24 cellular contexts compared by ENCODE assay signal in the genomic region with DNA sequence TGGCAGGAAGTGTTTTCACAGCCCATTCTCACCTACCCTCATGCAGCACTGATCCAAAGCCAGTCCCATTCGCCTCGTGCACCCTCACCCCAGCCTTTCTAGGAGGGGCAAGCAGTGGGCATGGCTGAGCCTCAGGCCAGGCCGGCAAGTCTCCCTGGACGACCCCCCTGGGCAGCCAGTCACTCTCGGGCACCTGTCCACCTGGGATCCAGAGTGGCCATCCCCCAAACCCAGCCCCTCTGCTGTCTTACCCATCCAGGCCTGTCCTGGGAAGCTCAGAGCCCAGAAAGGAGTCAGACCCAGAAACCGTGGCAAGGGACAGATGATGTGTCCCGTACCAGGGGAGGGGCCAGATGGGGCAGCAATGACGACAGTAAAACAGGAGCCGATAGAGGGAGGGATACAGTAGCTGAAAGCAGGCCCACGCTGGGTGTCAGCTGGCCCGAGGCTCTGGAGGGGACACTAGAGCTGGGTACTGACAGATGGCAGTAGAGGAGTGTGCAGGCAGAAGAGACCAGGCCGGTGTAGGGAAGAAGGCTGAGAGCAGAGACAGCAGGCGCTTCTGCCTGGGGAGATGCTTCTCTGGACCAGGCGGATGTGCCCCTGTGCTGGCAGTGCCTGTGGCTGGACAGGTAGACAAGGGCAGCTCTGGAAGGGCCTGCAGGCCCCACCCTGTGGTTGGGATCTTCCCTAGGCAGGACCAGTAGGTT. TPM values are rescaled to one million over a fixed set of nuclear protein-coding genes. Genes with fewer than 3 reads are reported as not detected.
A peak's percentile ranks its signal among the peaks of the same experiment; 100 is the strongest.
DNase-seq lines count a peak whose midpoint lies in the region; TF ChIP-seq lines count a peak whose summit lies in the region.
"Had no signal": no experiment of that assay in that cellular context is flagged by ENCODE, and none has a peak within 500 bp of the region (broad histone marks: within the 10 kb centered on the region; RNA-seq: fewer than 3 reads in every experiment).

No MANE protein-coding gene starts in this region.

- H3K36me3 Mint-ChIP-seq in activated CD4-positive, alpha-beta memory T cell treated with anti-CD3 and anti-CD28 coated beads, Interleukin-2, amount 10 ng/mL, durations not matched to agents 7 days and 5 days (ENCODE audit: low read depth), result peaks cover 58% of the 10 kb centered on the region
- peaks cover 30% of the 10 kb centered on the region for H3K36me3 Mint-ChIP-seq in activated CD4-positive, alpha-beta memory T cell treated with anti-CD3 and anti-CD28 coated beads for 36 hours
- H3K36me3 Mint-ChIP-seq in activated naive CD8-positive, alpha-beta T cell treated with anti-CD3 and anti-CD28 coated beads for 36 hours, result peaks cover 3% of the 10 kb centered on the region
- peaks cover 3% of the 10 kb centered on the region for H3K36me3 Mint-ChIP-seq in neural crest cell (ENCODE audit: low read depth)

- CTCF ChIA-PET in activated CD4-positive, alpha-beta memory T cell treated with anti-CD3 and anti-CD28 coated beads, Interleukin-2, amount 10 ng/mL, durations not matched to agents 7 days and 5 days (lab: Charles Lee), result interaction anchor here (1.4 to 5.1 kb wide), 4 partner anchors 10 to 42 kb away, joined by 3 to 35 read pairs (median 16); no protein-coding TSS in a partner anchor
- CTCF ChIA-PET in activated CD4-positive, alpha-beta memory T cell treated with anti-CD3 and anti-CD28 coated beads for 36 hours (lab: Charles Lee), result interaction anchor here (0.6 to 2.3 kb wide), 4 partner anchors 24 to 258 kb away, joined by 3 to 10 read pairs (median 3); a partner anchor contains a TSS

- H3K4me3 Mint-ChIP-seq in activated CD4-positive, alpha-beta memory T cell treated with anti-CD3 and anti-CD28 coated beads, Interleukin-2, amount 10 ng/mL, durations not matched to agents 7 days and 5 days, result no peak overlapping the region
- no peak overlapping the region for H3K4me3 Mint-ChIP-seq in activated CD4-positive, alpha-beta memory T cell treated with anti-CD3 and anti-CD28 coated beads for 36 hours
- no peak overlapping the region for H3K4me3 Mint-ChIP-seq in activated naive CD8-positive, alpha-beta T cell treated with anti-CD3 and anti-CD28 coated beads for 36 hours
- H3K4me3 Mint-ChIP-seq in neural crest cell, result peak overlapping the region; percentile 19
- H3K4me3 Mint-ChIP-seq: neural progenitor cell had no signal

- POLR2A ChIA-PET in activated CD4-positive, alpha-beta memory T cell treated with anti-CD3 and anti-CD28 coated beads, Interleukin-2, amount 10 ng/mL, durations not matched to agents 7 days and 5 days (lab: Charles Lee), result no interaction called here
- POLR2A ChIA-PET in activated CD4-positive, alpha-beta memory T cell treated with anti-CD3 and anti-CD28 coated beads for 36 hours (lab: Charles Lee), result interaction anchor here (0.7 kb wide), 1 partner anchor 257 kb away, joined by 3 read pairs; no protein-coding TSS in a partner anchor

- intact Hi-C loops in activated CD4-positive, alpha-beta memory T cell treated with anti-CD3 and anti-CD28 coated beads for 36 hours (cut with micrococcal nuclease), result no loop called here

- in situ Hi-C loops in G401 (cut with HindIII; ENCODE audit: low sequenced_read_pairs), result no loop called here

- H3K9me3 Mint-ChIP-seq in activated CD4-positive, alpha-beta memory T cell treated with anti-CD3 and anti-CD28 coated beads, Interleukin-2, amount 10 ng/mL, durations not matched to agents 7 days and 5 days, result no peaks in the 10 kb centered on the region
- H3K9me3 Mint-ChIP-seq in activated CD4-positive, alpha-beta memory T cell treated with anti-CD3 and anti-CD28 coated beads for 36 hours, result no peaks in the 10 kb centered on the region
- H3K9me3 Mint-ChIP-seq in activated naive CD8-positive, alpha-beta T cell treated with anti-CD3 and anti-CD28 coated beads for 36 hours, result no peaks in the 10 kb centered on the region
- H3K9me3 Mint-ChIP-seq in neural crest cell, result no peaks in the 10 kb centered on the region
- H3K9me3 Mint-ChIP-seq: neural progenitor cell had no signal

- peak overlapping the region; percentile 6 for H3K27ac Mint-ChIP-seq in activated CD4-positive, alpha-beta memory T cell treated with anti-CD3 and anti-CD28 coated beads, Interleukin-2, amount 10 ng/mL, durations not matched to agents 7 days and 5 days
- H3K27ac Mint-ChIP-seq in activated CD4-positive, alpha-beta memory T cell treated with anti-CD3 and anti-CD28 coated beads for 36 hours, result no peak overlapping the region
- peak overlapping the region; percentile 11 for H3K27ac Mint-ChIP-seq in activated naive CD8-positive, alpha-beta T cell treated with anti-CD3 and anti-CD28 coated beads for 36 hours
- H3K27ac Mint-ChIP-seq in neural crest cell (ENCODE audit: unreplicated experiment), result no peak overlapping the region
- H3K27ac Mint-ChIP-seq: neural progenitor cell, progenitor cell of endocrine pancreas had no signal

- no peaks in the 10 kb centered on the region for H3K27me3 Mint-ChIP-seq in activated CD4-positive, alpha-beta memory T cell treated with anti-CD3 and anti-CD28 coated beads, Interleukin-2, amount 10 ng/mL, durations not matched to agents 7 days and 5 days
- H3K27me3 Mint-ChIP-seq in activated CD4-positive, alpha-beta memory T cell treated with anti-CD3 and anti-CD28 coated beads for 36 hours, result no peaks in the 10 kb centered on the region
- no peaks in the 10 kb centered on the region for H3K27me3 Mint-ChIP-seq in activated naive CD8-positive, alpha-beta T cell treated with anti-CD3 and anti-CD28 coated beads for 36 hours
- H3K27me3 Mint-ChIP-seq in neural crest cell (ENCODE audit: low read depth), result no peaks in the 10 kb centered on the region
- H3K27me3 Mint-ChIP-seq: progenitor cell of endocrine pancreas had no signal

- H3K4me1 Mint-ChIP-seq in activated CD4-positive, alpha-beta memory T cell treated with anti-CD3 and anti-CD28 coated beads, Interleukin-2, amount 10 ng/mL, durations not matched to agents 7 days and 5 days, result peaks cover 35% of the 10 kb centered on the region
- H3K4me1 Mint-ChIP-seq in activated CD4-positive, alpha-beta memory T cell treated with anti-CD3 and anti-CD28 coated beads for 36 hours (ENCODE audit: low read depth), result peaks cover 28% of the 10 kb centered on the region
- peaks cover 23% of the 10 kb centered on the region for H3K4me1 Mint-ChIP-seq in activated naive CD8-positive, alpha-beta T cell treated with anti-CD3 and anti-CD28 coated beads for 36 hours
- peaks cover 15% of the 10 kb centered on the region for H3K4me1 Mint-ChIP-seq in neural crest cell

- DNase-seq in activated CD4-positive, alpha-beta memory T cell treated with anti-CD3 and anti-CD28 coated beads, Interleukin-2, amount 10 ng/mL, durations not matched to agents 7 days and 5 days, result no peak
- DNase-seq in activated CD4-positive, alpha-beta memory T cell treated with anti-CD3 and anti-CD28 coated beads for 36 hours, result no peak
- DNase-seq in G401 (ENCODE audit: low spot score) (peak; percentile 67), neural crest cell (ENCODE audit: low read depth, low spot score) (no peak), glomerular visceral epithelial cell (ENCODE audit: extremely low spot score) (no peak), activated gamma-delta T cell treated with Interleukin-2 at 50 U/mL for 16 hours (no peak), HK-2 (ENCODE audit: unreplicated experiment) (no peak)
- DNase-seq in activated naive CD8-positive, alpha-beta T cell treated with anti-CD3 and anti-CD28 coated beads for 36 hours, result no peak
- DNase-seq: activated naive CD4-positive, alpha-beta T cell; AML-193; aorta; DND-41; NCI-H69; sigmoid colon; stimulated activated CD4-positive, alpha-beta T cell treated with anti-CD3 and anti-CD28 coated beads, Interleukin-15, amount 100 ng/mL, for 24 hours; upper lobe of right lung had no signal

- TF ChIP-seq CTCF in neural crest cell (conservative IDR thresholded peaks at IDR 0.05), result no peak

RNA-seq across cellular contexts. Expression of a gene that starts 5.8 kb away (rescaled TPM):
- total RNA-seq in activated CD4-positive, alpha-beta memory T cell treated with anti-CD3 and anti-CD28 coated beads, Interleukin-2, amount 10 ng/mL, durations not matched to agents 7 days and 5 days, result 100 to 1,000 TPM; 111 TPM
- total RNA-seq in activated CD4-positive, alpha-beta memory T cell treated with anti-CD3 and anti-CD28 coated beads for 36 hours, result 10 to 100 TPM; 64.6 to 65.9 TPM
- total RNA-seq in G401 (2014; rRNA removed; shearing (Covaris generic)), result 55.1 and 62.1 TPM in 2 replicates
- 10 to 100 TPM; 55.1 to 60.5 TPM for total RNA-seq in activated naive CD8-positive, alpha-beta T cell treated with anti-CD3 and anti-CD28 coated beads for 36 hours
- total RNA-seq in neural crest cell, result 89.2 and 91.6 TPM in 2 replicates

RNA-seq across cellular contexts. Expression of a gene that starts 31.0 kb away (rescaled TPM):
- under 1 TPM; 0.43 to 0.83 TPM for total RNA-seq in activated CD4-positive, alpha-beta memory T cell treated with anti-CD3 and anti-CD28 coated beads, Interleukin-2, amount 10 ng/mL, durations not matched to agents 7 days and 5 days
- total RNA-seq in activated CD4-positive, alpha-beta memory T cell treated with anti-CD3 and anti-CD28 coated beads for 36 hours, result under 1 TPM; 0.36 to 0.45 TPM
- not detected in 2 replicates for total RNA-seq in G401 (2014; rRNA removed; shearing (Covaris generic))
- total RNA-seq in activated naive CD8-positive, alpha-beta T cell treated with anti-CD3 and anti-CD28 coated beads for 36 hours, result not detected
- 0.54 and 0.75 TPM in 2 replicates for total RNA-seq in neural crest cell
- total RNA-seq: cardiac muscle cell, dermis microvascular lymphatic vessel endothelial cell, endothelial cell of umbilical vein, H4, HT1080, mucosa of gallbladder, progenitor cell of endocrine pancreas had no signal

RNA-seq across cellular contexts. Expression of a gene that starts 44.0 kb away (rescaled TPM):
- total RNA-seq in activated CD4-positive, alpha-beta memory T cell treated with anti-CD3 and anti-CD28 coated beads, Interleukin-2, amount 10 ng/mL, durations not matched to agents 7 days and 5 days, result 10 to 100 TPM; 16.6 to 17.8 TPM
- total RNA-seq in activated CD4-positive, alpha-beta memory T cell treated with anti-CD3 and anti-CD28 coated beads for 36 hours, result 10 to 100 TPM; 10.1 to 11.5 TPM
- 3.1 TPM in 1 of 2 replicates, not detected in the other for total RNA-seq in G401 (2014; rRNA removed; shearing (Covaris generic))
- total RNA-seq in activated naive CD8-positive, alpha-beta T cell treated with anti-CD3 and anti-CD28 coated beads for 36 hours, result 1 to 10 TPM; 2.8 to 5.9 TPM
- 17.1 and 18.4 TPM in 2 replicates for total RNA-seq in neural crest cell

RNA-seq across cellular contexts. Expression of a gene that starts 57.9 kb away (rescaled TPM):
- 100 to 1,000 TPM; 183 to 188 TPM for total RNA-seq in activated CD4-positive, alpha-beta memory T cell treated with anti-CD3 and anti-CD28 coated beads, Interleukin-2, amount 10 ng/mL, durations not matched to agents 7 days and 5 days
- total RNA-seq in activated CD4-positive, alpha-beta memory T cell treated with anti-CD3 and anti-CD28 coated beads for 36 hours, result 100 to 1,000 TPM; 167 to 173 TPM
- total RNA-seq in G401 (2014; rRNA removed; shearing (Covaris generic)), result 122 and 134 TPM in 2 replicates
- 100 to 1,000 TPM in 1 of 2 experiments, 10 to 100 TPM in 1; 93.0 to 103 TPM for total RNA-seq in activated naive CD8-positive, alpha-beta T cell treated with anti-CD3 and anti-CD28 coated beads for 36 hours
- total RNA-seq in neural crest cell, result 48.8 and 51.2 TPM in 2 replicates

Comparison
In these comparisons a context has a peak if more than half of its experiments do, and no peak if none do; other contexts are left out.
1. H3K27ac Mint-ChIP-seq: peak in activated CD4-positive, alpha-beta memory T cell treated with anti-CD3 and anti-CD28 coated beads, Interleukin-2, amount 10 ng/mL, durations not matched to agents 7 days and 5 days (single experiment) and activated naive CD8-positive, alpha-beta T cell treated with anti-CD3 and anti-CD28 coated beads for 36 hours (single experiment); none in activated CD4-positive, alpha-beta memory T cell treated with anti-CD3 and anti-CD28 coated beads for 36 hours (single experiment) and neural crest cell (single experiment).